Comparison of ENCODE assay signal across 14 cellular contexts in the genomic region with DNA sequence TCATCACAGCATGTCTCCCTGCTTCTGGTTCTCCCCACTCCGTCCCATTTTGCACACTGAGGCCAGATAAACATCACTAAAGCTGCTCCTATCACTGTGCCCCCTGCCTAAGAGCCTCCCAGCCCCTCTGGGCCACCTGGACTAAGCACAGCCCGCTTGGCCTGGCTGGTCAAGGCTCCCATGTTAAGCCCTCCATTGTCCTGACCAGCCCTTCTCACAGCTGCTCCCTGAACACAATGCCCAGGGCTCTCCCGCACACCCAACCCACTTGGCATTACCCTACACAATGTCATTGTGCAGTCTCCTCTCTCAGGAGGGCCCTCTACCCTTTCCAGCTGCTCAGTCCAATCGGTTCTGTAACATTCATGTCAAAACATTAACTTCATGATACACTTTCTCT.
"Had no signal": no experiment of that assay in that cellular context is flagged by ENCODE, and none has a peak within 500 bp of the region (broad histone marks: within the 10 kb centered on the region; RNA-seq: fewer than 3 reads in every experiment).

No MANE protein-coding gene starts in this region.

- H2AFZ ChIP-seq: hepatocyte had no signal

- H3K4me3 ChIP-seq: hepatocyte, thyroid gland, vagina had no signal

- H3K9me3 Mint-ChIP-seq: activated naive CD8-positive, alpha-beta T cell treated with anti-CD3 and anti-CD28 coated beads, Interleukin-2, amount 50 U/mL, for 24 hours; activated T-helper 1 cell treated with anti-CD3 and anti-CD28 coated beads, Interleukin-12 subunit alpha, Interleukin-12 subunit beta, Interleukin-2, Interleukin-4 antibody, amounts not matched to agents 30 ng/mL and 10 ng/mL and 1 ng/mL, durations not matched to agents 14 hours and 24 hours and 36 hours; mesothelial cell of epicardium; naive B cell had no signal

- H3K27me3 ChIP-seq: hepatocyte, thyroid gland, vagina had no signal

- DNase-seq: activated CD4-positive, alpha-beta T cell treated with anti-CD3 and anti-CD28 coated beads for 48 hours; activated CD8-positive, alpha-beta memory T cell treated with anti-CD3 and anti-CD28 coated beads, Interleukin-2, amount 50 U/mL, for 48 hours; activated CD8-positive, alpha-beta T cell treated with anti-CD3 and anti-CD28 coated beads, Interleukin-2, amount 10 ng/mL, durations not matched to agents 7 days and 5 days; activated naive CD4-positive, alpha-beta T cell; activated naive CD8-positive, alpha-beta T cell treated with anti-CD3 and anti-CD28 coated beads, Interleukin-2, amount 50 U/mL, for 24 hours; kidney; naive B cell; occipital lobe; stimulated activated CD4-positive, alpha-beta T cell treated with anti-CD3 and anti-CD28 coated beads, Interleukin-4, amount 100 ng/mL, for 4 hours; thyroid gland had no signal

- H3K4me1 Mint-ChIP-seq: activated naive CD8-positive, alpha-beta T cell treated with anti-CD3 and anti-CD28 coated beads, Interleukin-2, amount 50 U/mL, for 24 hours; naive B cell had no signal

- H3K36me3 ChIP-seq: thyroid gland, vagina had no signal

- H3K36me3 Mint-ChIP-seq: mesothelial cell of epicardium, naive B cell had no signal

- H3K27ac Mint-ChIP-seq: activated CD8-positive, alpha-beta T cell treated with anti-CD3 and anti-CD28 coated beads, Interleukin-2, amount 10 ng/mL, durations not matched to agents 7 days and 5 days; activated naive CD8-positive, alpha-beta T cell treated with anti-CD3 and anti-CD28 coated beads, Interleukin-2, amount 50 U/mL, for 24 hours; activated T-helper 1 cell treated with anti-CD3 and anti-CD28 coated beads, Interleukin-12 subunit alpha, Interleukin-12 subunit beta, Interleukin-2, Interleukin-4 antibody, amounts not matched to agents 30 ng/mL and 10 ng/mL and 1 ng/mL, durations not matched to agents 14 hours and 24 hours and 36 hours; mesothelial cell of epicardium had no signal

- H3K4me3 Mint-ChIP-seq: activated CD8-positive, alpha-beta T cell treated with anti-CD3 and anti-CD28 coated beads, Interleukin-2, amount 10 ng/mL, durations not matched to agents 7 days and 5 days; activated naive CD8-positive, alpha-beta T cell treated with anti-CD3 and anti-CD28 coated beads, Interleukin-2, amount 50 U/mL, for 24 hours; activated T-helper 1 cell treated with anti-CD3 and anti-CD28 coated beads, Interleukin-12 subunit alpha, Interleukin-12 subunit beta, Interleukin-2, Interleukin-4 antibody, amounts not matched to agents 30 ng/mL and 10 ng/mL and 1 ng/mL, durations not matched to agents 14 hours and 24 hours and 36 hours; mesothelial cell of epicardium had no signal

- H3K27ac ChIP-seq: vagina had no signal

- H3K79me2 ChIP-seq: hepatocyte had no signal

- H3K9me3 ChIP-seq: thyroid gland, vagina had no signal
